ENCODE assay signal across 9 cellular contexts in genomic region chr7:151447901-151448260, GRCh38. TPM values are rescaled to one million over a fixed set of nuclear protein-coding genes. Genes with fewer than 3 reads are reported as not detected.
DNase-seq lines count a peak whose midpoint lies in the region; ATAC-seq and TF ChIP-seq lines count a peak whose summit lies in the region.
"Had no signal": no experiment of that assay in that cellular context is flagged by ENCODE, and none has a peak within 500 bp of the region (broad histone marks: within the 10 kb centered on the region; RNA-seq: fewer than 3 reads in every experiment).

No MANE protein-coding gene starts in this region.

- H3K4me1 ChIP-seq in ACC112 (ENCODE audit: control insufficient read depth, insufficient read depth, low read length, unreplicated experiment) = no peaks in the 10 kb centered on the region

- peaks cover 13 to 19% of the 10 kb centered on the region in 2 donors for H3K27me3 Mint-ChIP-seq in effector memory CD8-positive, alpha-beta T cell
- H3K27me3 Mint-ChIP-seq in natural killer cell treated with Interleukin-12 subunit alpha and Interleukin-12 subunit beta and Interleukin-15 and Interleukin-18, amount 100 ng/mL, for 72 hours = peaks cover 11 to 39% of the 10 kb centered on the region in 2 donors

- no peaks in the 10 kb centered on the region for H3K79me2 ChIP-seq in ACC112 (ENCODE audit: control insufficient read depth, insufficient read depth, low read length, unreplicated experiment)

- H3K4me3 Mint-ChIP-seq in effector memory CD8-positive, alpha-beta T cell = peak overlapping the region; percentile 71 to 76
- H3K4me3 Mint-ChIP-seq in natural killer cell treated with Interleukin-12 subunit alpha and Interleukin-12 subunit beta and Interleukin-15 and Interleukin-18, amount 100 ng/mL, for 72 hours = peak overlapping the region; percentile 48

- H3K9me3 Mint-ChIP-seq in effector memory CD8-positive, alpha-beta T cell = no peaks in the 10 kb centered on the region
- no peaks in the 10 kb centered on the region for H3K9me3 Mint-ChIP-seq in natural killer cell treated with Interleukin-12 subunit alpha and Interleukin-12 subunit beta and Interleukin-15 and Interleukin-18, amount 100 ng/mL, for 72 hours

- no peak for TF ChIP-seq CTCF in HL-60 (IDR thresholded peaks at IDR 0.05; ENCODE audit: insufficient read depth, low read length)

- H3K4me3 ChIP-seq in ACC112 (ENCODE audit: low read depth, low read length) (peak overlapping the region; percentile 80), HL-60 (replicated peaks; ENCODE audit: insufficient read depth, low read length) (peak overlapping the region; percentile 50)

- no peak for ATAC-seq in effector memory CD8-positive, alpha-beta T cell (replicated peaks)
- no peak for ATAC-seq in natural killer cell treated with Interleukin-12 subunit alpha and Interleukin-12 subunit beta and Interleukin-15 and Interleukin-18, amount 100 ng/mL, for 72 hours
- ATAC-seq in GM21717 (IDR thresholded peaks at IDR 0.05; ENCODE audit: unreplicated experiment) = no peak

- H3K27me3 ChIP-seq in ACC112 (ENCODE audit: insufficient read depth, low read length) (no peaks in the 10 kb centered on the region), HL-60 (ENCODE audit: insufficient read depth, poor library complexity, severe bottlenecking) (no peaks in the 10 kb centered on the region)

- H3K36me3 ChIP-seq in ACC112 (ENCODE audit: insufficient read depth, low read length) = no peaks in the 10 kb centered on the region

- peak overlapping the region; percentile 80 for H2AFZ ChIP-seq in ACC112 (ENCODE audit: low read length, unreplicated experiment)

- H3K36me3 Mint-ChIP-seq in effector memory CD8-positive, alpha-beta T cell (ENCODE audit: insufficient read depth) = peaks cover 3% of the 10 kb centered on the region
- no peaks in the 10 kb centered on the region for H3K36me3 Mint-ChIP-seq in natural killer cell treated with Interleukin-12 subunit alpha and Interleukin-12 subunit beta and Interleukin-15 and Interleukin-18, amount 100 ng/mL, for 72 hours

- H3K27ac ChIP-seq in ACC112 (ENCODE audit: low read depth, low read length) = no peak overlapping the region
- no peak overlapping the region for H3K27ac ChIP-seq in HL-60 (replicated peaks)

- peaks cover 0 to 3% of the 10 kb centered on the region in 2 donors for H3K4me1 Mint-ChIP-seq in effector memory CD8-positive, alpha-beta T cell (ENCODE audit: low read depth in 2 of 2)
- H3K4me1 Mint-ChIP-seq in natural killer cell treated with Interleukin-12 subunit alpha and Interleukin-12 subunit beta and Interleukin-15 and Interleukin-18, amount 100 ng/mL, for 72 hours (ENCODE audit: low read depth in 2 of 2) = peaks cover 0 to 3% of the 10 kb centered on the region in 2 donors

- H3K27ac Mint-ChIP-seq in effector memory CD8-positive, alpha-beta T cell = peak overlapping the region in 1 of 2 donors; percentile 32
- no peak overlapping the region for H3K27ac Mint-ChIP-seq in natural killer cell treated with Interleukin-12 subunit alpha and Interleukin-12 subunit beta and Interleukin-15 and Interleukin-18, amount 100 ng/mL, for 72 hours

- DNase-seq in HL-60 (ENCODE audit: low read depth in 1 of 2, low spot score in 1 of 2) (no peak), middle frontal gyrus (ENCODE audit: extremely low spot score, low spot score) (no peak), NCI-H345 treated with DMSO at 0.1 percent for 48 hours (lab: John Stamatoyannopoulos, UW; ENCODE audit: unreplicated experiment) (no peak)
- DNase-seq in effector memory CD8-positive, alpha-beta T cell = no peak
- no peak for DNase-seq in natural killer cell treated with Interleukin-12 subunit alpha and Interleukin-12 subunit beta and Interleukin-15 and Interleukin-18, amount 100 ng/mL, for 72 hours (ENCODE audit: low spot score)
- no peak for DNase-seq in stimulated activated CD4-positive, alpha-beta T cell treated with anti-CD3 and anti-CD28 coated beads, Interleukin-1b, Interleukin-23, amount 100 ng/mL, for 48 hours

RNA-seq across cellular contexts. Expression of gene CRYGN, which starts 7.9 kb away (rescaled TPM):
- not detected for total RNA-seq in natural killer cell treated with Interleukin-12 subunit alpha and Interleukin-12 subunit beta and Interleukin-15 and Interleukin-18, amount 100 ng/mL, for 72 hours
- total RNA-seq: RPMI7951 had no signal

RNA-seq across cellular contexts. Expression of gene WDR86, which starts 38.0 kb away (rescaled TPM):
- not detected for total RNA-seq in natural killer cell treated with Interleukin-12 subunit alpha and Interleukin-12 subunit beta and Interleukin-15 and Interleukin-18, amount 100 ng/mL, for 72 hours
- total RNA-seq: RPMI7951 had no signal
